30 cellular contexts compared by ENCODE assay signal in genomic region chr3:113269661-113270060, GRCh38. TPM values are rescaled to one million over a fixed set of nuclear protein-coding genes. Genes with fewer than 3 reads are reported as not detected.
DNase-seq lines count a peak whose midpoint lies in the region; ATAC-seq and TF ChIP-seq lines count a peak whose summit lies in the region.
"Had no signal": no experiment of that assay in that cellular context is flagged by ENCODE, and none has a peak within 500 bp of the region (broad histone marks: within the 10 kb centered on the region; RNA-seq: fewer than 3 reads in every experiment).

No MANE protein-coding gene starts in this region.

- ATAC-seq in sciatic nerve (no peak), HG03045 (IDR thresholded peaks at IDR 0.05; ENCODE audit: unreplicated experiment) (no peak)
- ATAC-seq: activated CD4-positive, CD25-positive, alpha-beta regulatory T cell treated with anti-CD3 and anti-CD28 coated beads, Interleukin-2, amount 50 U/mL, for 24 hours; CD8-positive, alpha-beta T cell; GM12878; left cardiac atrium; right cardiac atrium; stimulated activated naive CD8-positive, alpha-beta T cell treated with anti-CD3 and anti-CD28 coated beads, Interleukin-15, amount 100 ng/mL, for 72 hours; T-cell had no signal

- WGBS in endodermal cell (ENCODE audit: insufficient coverage in 1 of 2, insufficient read length in 1 of 2), 2 experiments = 87 to 100% methylated on average over 1 to 3 of the region's 3 CpGs
- WGBS in neuronal stem cell (ENCODE audit: extremely low coverage in 2 of 2, insufficient read length in 2 of 2, insufficient replicate concordance in 1 of 2), 2 donors = no CpG with 5 or more reads among the region's 3 CpGs

- H3K23ac ChIP-seq in neuronal stem cell (ENCODE audit: low read depth, low read length, poor library complexity) = no peak overlapping the region

- H2BK120ac ChIP-seq in neuronal stem cell (ENCODE audit: low read depth, low read length) = no peak overlapping the region

- H3K79me1 ChIP-seq in neuronal stem cell (ENCODE audit: low read depth, low read length) = peaks cover 2% of the 10 kb centered on the region

- H2BK15ac ChIP-seq in neuronal stem cell (ENCODE audit: low read length) = no peak overlapping the region

- in situ Hi-C loops in G401 (cut with HindIII; ENCODE audit: low sequenced_read_pairs) = no loop called here

- H3K18ac ChIP-seq in neuronal stem cell (ENCODE audit: low read length) = peak overlapping the region; percentile 64

- no peak overlapping the region for H3K4me2 ChIP-seq in neuronal stem cell (ENCODE audit: insufficient read depth, low read length, poor library complexity, severe bottlenecking)

- no peak overlapping the region for H3K4me3 Mint-ChIP-seq in endodermal cell
- H3K4me3 Mint-ChIP-seq: B cell; CD8-positive, alpha-beta T cell; immature natural killer cell; stimulated activated naive CD8-positive, alpha-beta T cell treated with anti-CD3 and anti-CD28 coated beads, Interleukin-15, amount 100 ng/mL, for 72 hours; T-cell had no signal

- H3K9me3 ChIP-seq in endodermal cell (ENCODE audit: control insufficient read depth, low read length) (no peaks in the 10 kb centered on the region), neuronal stem cell (replicated peaks in 1 of 2; ENCODE audit: control insufficient read depth in 2 of 2, insufficient read depth in 1 of 2, low read depth in 1 of 2, low read length in 2 of 2) (peaks cover 0 to 1% of the 10 kb centered on the region in 2 donors)
- H3K9me3 ChIP-seq: spleen had no signal

- H4K8ac ChIP-seq in neuronal stem cell (ENCODE audit: low read depth, low read length) = no peak overlapping the region

- H2AK5ac ChIP-seq in neuronal stem cell (ENCODE audit: low read depth, low read length) = no peak overlapping the region

- H3K4me3 ChIP-seq in endodermal cell (ENCODE audit: low read length) = no peak overlapping the region
- H3K4me3 ChIP-seq in neuronal stem cell (ENCODE audit: low read length in 2 of 2) = no peak overlapping the region
- H3K4me3 ChIP-seq: GM12878, spleen had no signal

- peaks cover 5% of the 10 kb centered on the region for H3K27me3 ChIP-seq in endodermal cell (ENCODE audit: control insufficient read depth, insufficient read depth, low read length, poor library complexity, severe bottlenecking)
- H3K27me3 ChIP-seq in neuronal stem cell (ENCODE audit: control insufficient read depth in 3 of 3, insufficient read depth in 3 of 3, low read depth in 1 of 3, low read length in 3 of 3) = no peaks in the 10 kb centered on the region

- H4K91ac ChIP-seq in neuronal stem cell (ENCODE audit: low read depth, low read length, poor library complexity) = no peak overlapping the region

- H3K36me3 Mint-ChIP-seq in endodermal cell (ENCODE audit: low read depth) = no peaks in the 10 kb centered on the region
- H3K36me3 Mint-ChIP-seq: CD8-positive, alpha-beta T cell; immature natural killer cell; T-cell had no signal

- no peak overlapping the region for H2BK5ac ChIP-seq in neuronal stem cell (ENCODE audit: low read length)

- peak; percentile 90 for DNase-seq in G401 (ENCODE audit: low spot score)
- DNase-seq in NCI-H524 (lab: John Stamatoyannopoulos, UW) = peak; percentile 88 to 98
- DNase-seq in endodermal cell = no peak
- DNase-seq in neuronal stem cell (ENCODE audit: low spot score) = no peak
- no peak for DNase-seq in sciatic nerve (ENCODE audit: low spot score)
- no peak for DNase-seq in midbrain (lab: John Stamatoyannopoulos, UW)
- DNase-seq: ACHN; activated CD4-positive, alpha-beta T cell treated with anti-CD3 and anti-CD28 coated beads, Interleukin-2, amount 50 U/mL, for 48 hours; activated naive CD4-positive, alpha-beta T cell treated with Interleukin-2 at 50 U/mL for 16 hours; CD8-positive, alpha-beta T cell; hypothalamus; immature natural killer cell; KBM-7; left cardiac atrium; NCI-H1092; NCI-H187 treated with DMSO at 0.1 percent for 48 hours; NCI-H774; right cardiac atrium; spleen; stimulated activated CD4-positive, alpha-beta T cell treated with anti-CD3 and anti-CD28 coated beads, Interleukin-2, amount 100 ng/mL, for 24 hours; stimulated activated CD8-positive, alpha-beta memory T cell treated with anti-CD3 and anti-CD28 coated beads, Interleukin-4, amount 100 ng/mL, for 48 hours; stimulated activated naive CD8-positive, alpha-beta T cell treated with anti-CD3 and anti-CD28 coated beads, Interleukin-15, amount 100 ng/mL, for 72 hours; T-cell had no signal

- TF ChIP-seq CTCF in endodermal cell (conservative IDR thresholded peaks at IDR 0.05) = no peak

- peaks cover 12% of the 10 kb centered on the region for H3K27me3 Mint-ChIP-seq in endodermal cell (ENCODE audit: insufficient read depth)
- H3K27me3 Mint-ChIP-seq: B cell had no signal

- no peak overlapping the region for H2BK12ac ChIP-seq in neuronal stem cell (ENCODE audit: low read length)

- H3K36me3 ChIP-seq in endodermal cell (ENCODE audit: control insufficient read depth, insufficient read depth, low read length) (no peaks in the 10 kb centered on the region), neuronal stem cell (replicated peaks in 1 of 2; ENCODE audit: control insufficient read depth in 2 of 2, insufficient read depth in 2 of 2, low read length in 2 of 2) (peaks cover 56 to 100% of the 10 kb centered on the region in 2 donors)

- H3K27ac ChIP-seq in endodermal cell (ENCODE audit: low read depth, low read length) = peak overlapping the region; percentile 65
- no peak overlapping the region for H3K27ac ChIP-seq in neuronal stem cell (replicated peaks; ENCODE audit: low read length)
- H3K27ac ChIP-seq: RWPE1, spleen had no signal

- H3K4ac ChIP-seq in neuronal stem cell (ENCODE audit: low read length) = no peak overlapping the region

- H3K4me1 Mint-ChIP-seq in endodermal cell = peaks cover 42% of the 10 kb centered on the region
- H3K4me1 Mint-ChIP-seq: B cell; immature natural killer cell; stimulated activated naive CD8-positive, alpha-beta T cell treated with anti-CD3 and anti-CD28 coated beads, Interleukin-15, amount 100 ng/mL, for 72 hours; T-cell had no signal

- H3K14ac ChIP-seq in neuronal stem cell (ENCODE audit: low read length) = no peak overlapping the region

- no peaks in the 10 kb centered on the region for H3K9me3 Mint-ChIP-seq in endodermal cell
- H3K9me3 Mint-ChIP-seq: CD8-positive, alpha-beta T cell; immature natural killer cell; stimulated activated naive CD8-positive, alpha-beta T cell treated with anti-CD3 and anti-CD28 coated beads, Interleukin-15, amount 100 ng/mL, for 72 hours; T-cell had no signal

- H3K27ac Mint-ChIP-seq in endodermal cell = no peak overlapping the region
- H3K27ac Mint-ChIP-seq: B cell; CD8-positive, alpha-beta T cell; immature natural killer cell; T-cell had no signal

- no peak overlapping the region for H3K9ac ChIP-seq in endodermal cell (ENCODE audit: extremely low read depth, low read length, poor library complexity, severe bottlenecking)
- no peak overlapping the region for H3K9ac ChIP-seq in neuronal stem cell (ENCODE audit: low read depth, low read length, poor library complexity)

- no peak overlapping the region for H2AFZ ChIP-seq in neuronal stem cell (ENCODE audit: low read length)

- intact Hi-C loops in sciatic nerve (cut with DNase I) = no loop called here

- H3K4me1 ChIP-seq in endodermal cell (ENCODE audit: control insufficient read depth, insufficient read depth, low read length) = peaks cover 11% of the 10 kb centered on the region
- H3K4me1 ChIP-seq in neuronal stem cell (ENCODE audit: control insufficient read depth in 2 of 2, insufficient read depth in 1 of 2, low read depth in 1 of 2, low read length in 2 of 2) = peaks cover 2 to 53% of the 10 kb centered on the region in 2 donors
- H3K4me1 ChIP-seq: spleen had no signal

RNA-seq across cellular contexts. Expression of gene BOC, which starts 58.3 kb away (rescaled TPM):
- total RNA-seq in G401 (2014; rRNA removed; shearing (Covaris generic)) = not detected in 2 replicates
- 10 to 100 TPM in 1 of 2 donors, 1 to 10 TPM in 1; 9.8 to 12.3 TPM for total RNA-seq in endodermal cell
- polyA plus RNA-seq in endodermal cell (2013, experiment 1 of 2) = 207 TPM
- polyA plus RNA-seq in endodermal cell (2013, experiment 2 of 2) = 163 TPM
- polyA plus RNA-seq in neuronal stem cell (2013, experiment 1 of 2) = 180 TPM
- polyA plus RNA-seq in neuronal stem cell (2013, experiment 2 of 2) = 180 TPM
- total RNA-seq in sciatic nerve = 114 TPM
- total RNA-seq: CD8-positive, alpha-beta T cell; endothelial cell of umbilical vein; GM12878; lung microvascular endothelial cell had no signal
- polyA plus RNA-seq: immature natural killer cell had no signal

Comparison
In these comparisons a context has a peak if more than half of its experiments do, and no peak if none do; other contexts are left out.
1. DNase-seq: peak in G401 (single experiment) and NCI-H524 (2 of 2); none in endodermal cell (single experiment), neuronal stem cell (single experiment), sciatic nerve (single experiment) and midbrain (single experiment).
2. RNA of gene BOC, which starts 58.3 kb away (total RNA-seq): 114 TPM in sciatic nerve (single experiment) and 9.8 to 12.3 TPM in endodermal cell; not detected in G401; every median in the first group is over 10 times any median in the second.